Comparison of ENCODE assay signal across 24 cellular contexts in genomic region chr2:65557616-65558573, GRCh38.
"Had no signal": no experiment of that assay in that cellular context is flagged by ENCODE, and none has a peak within 500 bp of the region (broad histone marks: within the 10 kb centered on the region; RNA-seq: fewer than 3 reads in every experiment).

No MANE protein-coding gene starts in this region.

- H3K4me1 ChIP-seq: foreskin keratinocyte, vagina had no signal

- H3K9me3 ChIP-seq: mucosa of descending colon, right atrium auricular region, tibial nerve, vagina had no signal

- ATAC-seq: activated CD8-positive, alpha-beta T cell treated with anti-CD3 and anti-CD28 coated beads, Interleukin-2, amount 10 ng/mL, durations not matched to agents 7 days and 5 days; foreskin keratinocyte; mucosa of descending colon; stimulated activated naive CD8-positive, alpha-beta T cell treated with anti-CD3 and anti-CD28 coated beads, Interleukin-15, Interleukin-2, amounts not matched to agents 100 U/mL and 50 U/mL, for 24 hours had no signal

- DNase-seq: activated B cell treated with CpG ODN at 0.5 μM for 24 hours; activated CD4-positive, alpha-beta T cell treated with anti-CD3 and anti-CD28 coated beads for 48 hours; activated CD8-positive, alpha-beta memory T cell treated with anti-CD3 and anti-CD28 coated beads, Interleukin-2, amount 50 U/mL, for 4 hours; activated CD8-positive, alpha-beta T cell treated with anti-CD3 and anti-CD28 coated beads, Interleukin-2, amount 10 ng/mL, durations not matched to agents 7 days and 5 days; activated effector memory CD4-positive, alpha-beta T cell treated with Interleukin-2 at 50 U/mL for 16 hours; activated naive CD4-positive, alpha-beta T cell treated with anti-CD3 and anti-CD28 coated beads, Interleukin-2, amount 10 ng/mL, durations not matched to agents 7 days and 5 days; activated T-cell treated with anti-CD3 and anti-CD28 coated beads, Interleukin-2, amount 50 U/mL, for 48 hours; aorta; brain microvascular endothelial cell; central memory CD4-positive, alpha-beta T cell; dorsolateral prefrontal cortex; foreskin keratinocyte; glutamatergic neuron; hippocampal formation; mucosa of descending colon; naive B cell; stimulated activated naive CD8-positive, alpha-beta T cell treated with anti-CD3 and anti-CD28 coated beads, Interleukin-15, Interleukin-2, amounts not matched to agents 100 U/mL and 50 U/mL, for 24 hours; substantia nigra had no signal

- H3K4me3 ChIP-seq: dorsolateral prefrontal cortex, mucosa of descending colon, right atrium auricular region, skin epidermis, tibial nerve, vagina had no signal

- H3K27ac ChIP-seq: brain microvascular endothelial cell, dorsolateral prefrontal cortex, foreskin keratinocyte, right atrium auricular region, skin epidermis, tibial nerve, vagina had no signal

- H3K36me3 ChIP-seq: brain microvascular endothelial cell, right atrium auricular region, tibial nerve, vagina had no signal

- FAIRE-seq: colon, TTC549 had no signal

- H3K27me3 ChIP-seq: brain microvascular endothelial cell, dorsolateral prefrontal cortex, foreskin keratinocyte, right atrium auricular region, tibial nerve, vagina had no signal
